ENCODE assay signal across 16 cellular contexts in genomic region chr18:65943268-65943667, GRCh38.
"Had no signal": no experiment of that assay in that cellular context is flagged by ENCODE, and none has a peak within 500 bp of the region (broad histone marks: within the 10 kb centered on the region; RNA-seq: fewer than 3 reads in every experiment).

No MANE protein-coding gene starts in this region.

- ATAC-seq: esophagus mucosa; heart right ventricle; left colon; naive thymus-derived CD4-positive, alpha-beta T cell; pancreas; right cardiac atrium; stimulated activated naive CD8-positive, alpha-beta T cell treated with anti-CD3 and anti-CD28 coated beads, Interleukin-15, Interleukin-2, amounts not matched to agents 100 U/mL and 50 U/mL, for 24 hours had no signal

- H3K27ac ChIP-seq: heart right ventricle, pancreas, tibial artery, upper lobe of left lung, uterus had no signal

- H3K27me3 ChIP-seq: heart right ventricle, pancreas, tibial artery, upper lobe of left lung, uterus had no signal

- DNase-seq: effector memory CD4-positive, alpha-beta T cell; heart right ventricle; left colon; naive thymus-derived CD4-positive, alpha-beta T cell; nephron progenitor cell; occipital lobe; pancreas; right cardiac atrium; small intestine; stimulated activated CD4-positive, alpha-beta T cell treated with anti-CD3 and anti-CD28 coated beads, Interleukin-12 subunit alpha, Interleukin-12 subunit beta, amount 100 ng/mL, for 4 hours; stimulated activated naive CD8-positive, alpha-beta T cell treated with anti-CD3 and anti-CD28 coated beads, Interleukin-15, Interleukin-2, amounts not matched to agents 100 U/mL and 50 U/mL, for 24 hours; tibial artery; upper lobe of left lung; uterus had no signal

- H3K4me3 ChIP-seq: heart right ventricle, pancreas, tibial artery, upper lobe of left lung, uterus had no signal

- H3K27ac Mint-ChIP-seq: naive thymus-derived CD4-positive, alpha-beta T cell; nephron progenitor cell; progenitor cell of endocrine pancreas had no signal

- H3K27me3 Mint-ChIP-seq: naive thymus-derived CD4-positive, alpha-beta T cell had no signal

- H3K9me3 ChIP-seq: heart right ventricle, pancreas, tibial artery, upper lobe of left lung, uterus had no signal

- H3K9me3 Mint-ChIP-seq: nephron progenitor cell had no signal

- H3K4me1 ChIP-seq: heart right ventricle, tibial artery, upper lobe of left lung, uterus had no signal

- H3K36me3 ChIP-seq: heart right ventricle, pancreas, tibial artery, upper lobe of left lung, uterus had no signal

- H3K4me3 Mint-ChIP-seq: naive thymus-derived CD4-positive, alpha-beta T cell; nephron progenitor cell had no signal

- H3K4me1 Mint-ChIP-seq: naive thymus-derived CD4-positive, alpha-beta T cell had no signal

- H3K36me3 Mint-ChIP-seq: naive thymus-derived CD4-positive, alpha-beta T cell had no signal
